29 cellular contexts compared by ENCODE assay signal in the genomic region with DNA sequence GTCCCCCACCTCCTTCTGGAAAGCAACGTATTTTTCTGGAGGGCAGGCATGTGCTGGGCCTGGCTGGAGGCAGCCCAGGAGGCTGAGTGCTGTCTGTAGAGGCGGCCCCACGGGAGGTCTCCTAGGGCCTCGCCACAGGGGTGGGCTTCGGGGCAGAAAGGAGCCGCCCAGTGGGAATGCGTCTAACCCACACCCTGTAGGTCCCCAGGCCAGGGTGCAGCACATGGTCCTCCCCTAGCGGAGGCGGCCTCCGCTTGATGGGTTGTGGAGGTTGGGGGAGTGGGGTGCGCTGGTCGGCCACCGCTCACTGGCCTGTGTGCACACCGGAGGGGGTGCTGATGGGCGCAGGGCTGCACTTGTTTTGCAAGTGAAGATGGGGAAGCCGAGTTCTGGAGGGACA. TPM values are rescaled to one million over a fixed set of nuclear protein-coding genes. Genes with fewer than 3 reads are reported as not detected.
A peak's percentile ranks its signal among the peaks of the same experiment; 100 is the strongest.
DNase-seq lines count a peak whose midpoint lies in the region; ATAC-seq lines count a peak whose summit lies in the region.
"Had no signal": no experiment of that assay in that cellular context is flagged by ENCODE, and none has a peak within 500 bp of the region (broad histone marks: within the 10 kb centered on the region; RNA-seq: fewer than 3 reads in every experiment).

No MANE protein-coding gene starts in this region.

- H4K20me1 ChIP-seq in BLaER1 = no peaks in the 10 kb centered on the region

- H3K4me2 ChIP-seq in BLaER1 (peak overlapping the region; percentile 36), neuronal stem cell (ENCODE audit: insufficient read depth, low read length, poor library complexity, severe bottlenecking) (no peak overlapping the region)

- H3K23ac ChIP-seq in neuronal stem cell (ENCODE audit: low read depth, low read length, poor library complexity) = no peak overlapping the region

- no peaks in the 10 kb centered on the region for H3K9me3 ChIP-seq in BLaER1
- no peaks in the 10 kb centered on the region for H3K9me3 ChIP-seq in NT2/D1 (ENCODE audit: insufficient read depth, low read length)
- H3K9me3 ChIP-seq in right cardiac atrium (ENCODE audit: control insufficient read depth, low read length) = no peaks in the 10 kb centered on the region
- H3K9me3 ChIP-seq in neuronal stem cell (replicated peaks in 1 of 2; ENCODE audit: control insufficient read depth in 2 of 2, insufficient read depth in 1 of 2, low read depth in 1 of 2, low read length in 2 of 2) = peaks cover 0 to 2% of the 10 kb centered on the region in 2 donors
- H3K9me3 ChIP-seq: A549, Caco-2, gastroesophageal sphincter, HAP-1, mucosa of descending colon had no signal

- H2BK120ac ChIP-seq in neuronal stem cell (ENCODE audit: low read depth, low read length) = no peak overlapping the region

- peak overlapping the region; percentile 13 for H3K18ac ChIP-seq in neuronal stem cell (ENCODE audit: low read length)

- H4K91ac ChIP-seq in neuronal stem cell (ENCODE audit: low read depth, low read length, poor library complexity) = peak overlapping the region; percentile 97

- H3K36me3 ChIP-seq in BLaER1 (no peaks in the 10 kb centered on the region), NT2/D1 (ENCODE audit: insufficient read depth, insufficient read length, low read length) (peaks cover 60% of the 10 kb centered on the region), neuronal stem cell (replicated peaks in 1 of 2; ENCODE audit: control insufficient read depth in 2 of 2, insufficient read depth in 2 of 2, low read length in 2 of 2) (peaks cover 0 to 4% of the 10 kb centered on the region in 2 donors)
- H3K36me3 ChIP-seq: WERI-Rb-1 had no signal

- H3K4me1 ChIP-seq in BLaER1 (peaks cover 55% of the 10 kb centered on the region), NT2/D1 (ENCODE audit: insufficient read depth, insufficient read length) (peaks cover 70% of the 10 kb centered on the region), right cardiac atrium (ENCODE audit: control insufficient read depth, insufficient read depth, low read length) (peaks cover 5% of the 10 kb centered on the region), neuronal stem cell (ENCODE audit: control insufficient read depth in 2 of 2, insufficient read depth in 1 of 2, low read depth in 1 of 2, low read length in 2 of 2) (peaks cover 36 to 54% of the 10 kb centered on the region in 2 donors)
- H3K4me1 ChIP-seq: parathyroid adenoma had no signal

- 89% methylated on average over 16 of the region's 16 CpGs for WGBS in right cardiac atrium
- no CpG with 5 or more reads among the region's 16 CpGs for WGBS in neuronal stem cell (ENCODE audit: extremely low coverage in 2 of 2, insufficient read length in 2 of 2, insufficient replicate concordance in 1 of 2), 2 donors

- no peak overlapping the region for H3K9ac ChIP-seq in BLaER1
- H3K9ac ChIP-seq in NT2/D1 (ENCODE audit: insufficient read length, low read depth) = peak overlapping the region; percentile 26
- H3K9ac ChIP-seq in neuronal stem cell (ENCODE audit: low read depth, low read length, poor library complexity) = no peak overlapping the region
- H3K9ac ChIP-seq: parathyroid adenoma had no signal

- intact Hi-C loops in right cardiac atrium (cut with DNase I) = no loop called here

- H2BK12ac ChIP-seq in neuronal stem cell (ENCODE audit: low read length) = peak overlapping the region; percentile 66

- peak overlapping the region; percentile 88 for H2BK15ac ChIP-seq in neuronal stem cell (ENCODE audit: low read length)

- H2AK5ac ChIP-seq in neuronal stem cell (ENCODE audit: low read depth, low read length) = peak overlapping the region; percentile 96

- ATAC-seq in right cardiac atrium = no peak
- ATAC-seq: gastroesophageal sphincter; mucosa of descending colon; stimulated activated naive B cell treated with anti-CD40 and anti-IgM and Interleukin-4, amounts not matched to agents 10 μg/mL and 1 μg/mL and 100 μg/mL, for 72 hours had no signal

- no peak overlapping the region for H3K4ac ChIP-seq in neuronal stem cell (ENCODE audit: low read length)

- peak overlapping the region; percentile 89 for H4K8ac ChIP-seq in neuronal stem cell (ENCODE audit: low read depth, low read length)

- no peak for DNase-seq in NT2/D1 (ENCODE audit: low read depth, low spot score)
- peak; percentile 19 to 63 (median 45) for DNase-seq in right cardiac atrium
- DNase-seq in neuronal stem cell (ENCODE audit: low spot score) = no peak
- no peak for DNase-seq in Kasumi-1 (lab: John Stamatoyannopoulos, UW)
- no peak for DNase-seq in NK-92 treated with Interleukin-12 subunit alpha and Interleukin-12 subunit beta, amount 100 ng/mL, for 24 hours (lab: John Stamatoyannopoulos, UW)
- no peak for DNase-seq in UCSD-AML1 (lab: John Stamatoyannopoulos, UW; ENCODE audit: unreplicated experiment)
- DNase-seq in activated CD8-positive, alpha-beta memory T cell treated with anti-CD3 and anti-CD28 coated beads for 24 hours = no peak
- DNase-seq: activated CD4-positive, alpha-beta T cell treated with anti-CD3 and anti-CD28 coated beads for 48 hours; activated gamma-delta T cell treated with Interleukin-2 at 50 U/mL for 16 hours; activated T-cell treated with anti-CD3 and anti-CD28 coated beads, Interleukin-2, amount 50 U/mL, for 24 hours; Caco-2; central memory CD4-positive, alpha-beta T cell; DMS79; GDM1; hypothalamus; KG1; mucosa of descending colon; NCI-H1436; NCI-H2107; NCI-H446; NCI-H82; stimulated activated CD4-positive, alpha-beta T cell treated with anti-CD3 and anti-CD28 coated beads, Interleukin-15, amount 100 ng/mL, for 24 hours; stimulated activated naive B cell treated with anti-CD40 and anti-IgM and Interleukin-4, amounts not matched to agents 10 μg/mL and 1 μg/mL and 100 μg/mL, for 72 hours; WERI-Rb-1 had no signal

- no peak overlapping the region for H2AFZ ChIP-seq in neuronal stem cell (ENCODE audit: low read length)
- H2AFZ ChIP-seq: parathyroid adenoma had no signal

- H3K27ac ChIP-seq in BLaER1 (peak overlapping the region; percentile 27; the same call in 1 of the 2 replicates), right cardiac atrium (ENCODE audit: low read length) (no peak overlapping the region), neuronal stem cell (replicated peaks; ENCODE audit: low read length) (no peak overlapping the region)
- H3K27ac ChIP-seq: parathyroid adenoma, WERI-Rb-1 had no signal

- peaks cover 7% of the 10 kb centered on the region for H3K79me1 ChIP-seq in neuronal stem cell (ENCODE audit: low read depth, low read length)

- no peak overlapping the region for H3K14ac ChIP-seq in neuronal stem cell (ENCODE audit: low read length)

- H3K4me3 ChIP-seq in BLaER1 = no peak overlapping the region
- no peak overlapping the region for H3K4me3 ChIP-seq in NT2/D1 (ENCODE audit: insufficient read length, low read depth)
- H3K4me3 ChIP-seq in right cardiac atrium (ENCODE audit: low read length) = no peak overlapping the region
- no peak overlapping the region for H3K4me3 ChIP-seq in neuronal stem cell (ENCODE audit: low read length in 2 of 2)
- H3K4me3 ChIP-seq: A549, gastroesophageal sphincter, HAP-1, mucosa of descending colon had no signal

- H3K27me3 ChIP-seq in BLaER1 = no peaks in the 10 kb centered on the region
- no peaks in the 10 kb centered on the region for H3K27me3 ChIP-seq in NT2/D1 (ENCODE audit: insufficient read depth, insufficient read length)
- H3K27me3 ChIP-seq in right cardiac atrium (ENCODE audit: control insufficient read depth, insufficient read depth) = no peaks in the 10 kb centered on the region
- no peaks in the 10 kb centered on the region for H3K27me3 ChIP-seq in neuronal stem cell (ENCODE audit: control insufficient read depth in 3 of 3, insufficient read depth in 3 of 3, low read depth in 1 of 3, low read length in 3 of 3)
- H3K27me3 ChIP-seq: gastroesophageal sphincter had no signal

- H2BK5ac ChIP-seq in neuronal stem cell (ENCODE audit: low read length) = no peak overlapping the region

RNA-seq across cellular contexts. Expression of a gene that starts 48.3 kb away (rescaled TPM):
- 10 to 100 TPM; 64.0 to 88.7 (median 76.2) TPM for total RNA-seq in right cardiac atrium
- 83.3 TPM for polyA plus RNA-seq in right cardiac atrium
- 44.5 TPM for polyA plus RNA-seq in neuronal stem cell (2013, experiment 1 of 2)
- polyA plus RNA-seq in neuronal stem cell (2013, experiment 2 of 2) = 42.3 TPM

Comparison
In these comparisons a context has a peak if more than half of its experiments do, and no peak if none do; other contexts are left out.
1. DNase-seq: peak in right cardiac atrium (3 of 3); none in NT2/D1 (single experiment), neuronal stem cell (single experiment), Kasumi-1 (0 of 2), NK-92 treated with Interleukin-12 subunit alpha and Interleukin-12 subunit beta, amount 100 ng/mL, for 24 hours (single experiment), UCSD-AML1 (single experiment) and activated CD8-positive, alpha-beta memory T cell treated with anti-CD3 and anti-CD28 coated beads for 24 hours (single experiment).